Comparison of ENCODE assay signal across 10 cellular contexts in genomic region chr12:62813031-62813829, GRCh38.
DNase-seq lines count a peak whose midpoint lies in the region; ATAC-seq and TF ChIP-seq lines count a peak whose summit lies in the region.
"Had no signal": no experiment of that assay in that cellular context is flagged by ENCODE, and none has a peak within 500 bp of the region (broad histone marks: within the 10 kb centered on the region; RNA-seq: fewer than 3 reads in every experiment).

No MANE protein-coding gene starts in this region.

- no peaks in the 10 kb centered on the region for H3K36me3 ChIP-seq in MG63
- no peaks in the 10 kb centered on the region for H3K36me3 ChIP-seq in mucosa of stomach (ENCODE audit: control insufficient read depth, insufficient read depth, low read length)
- no peaks in the 10 kb centered on the region for H3K36me3 ChIP-seq in subcutaneous abdominal adipose tissue (ENCODE audit: control insufficient read depth in 5 of 5, insufficient read depth in 5 of 5, low read length in 5 of 5)
- H3K36me3 ChIP-seq: SJSA1, suprapubic skin had no signal

- H3K9ac ChIP-seq in mucosa of stomach (ENCODE audit: low read length): peak overlapping the region; percentile 12
- peak overlapping the region in 2 of 5 donors; percentile 21 to 56 for H3K9ac ChIP-seq in subcutaneous abdominal adipose tissue (ENCODE audit: low read length in 5 of 5)

- peak overlapping the region in 1 of 7 donors; percentile 71 for H3K27ac Mint-ChIP-seq in CD14-positive monocyte
- no peak overlapping the region for H3K27ac Mint-ChIP-seq in activated CD4-positive, alpha-beta memory T cell treated with anti-CD3 and anti-CD28 coated beads, Interleukin-2, amount 10 ng/mL, durations not matched to agents 7 days and 5 days

- no peak overlapping the region for H3K4me3 ChIP-seq in MG63
- no peak overlapping the region for H3K4me3 ChIP-seq in epithelial cell of esophagus (ENCODE audit: low read length)
- H3K4me3 ChIP-seq in mucosa of stomach (ENCODE audit: low read length): no peak overlapping the region
- peak overlapping the region in 4 of 5 donors; percentile 21 to 56 (median 52) for H3K4me3 ChIP-seq in subcutaneous abdominal adipose tissue (ENCODE audit: low read depth in 1 of 5, low read length in 5 of 5)
- H3K4me3 ChIP-seq: SJSA1, suprapubic skin had no signal

- H3K9me3 Mint-ChIP-seq in CD14-positive monocyte: peaks cover 0 to 3% (median 0%) of the 10 kb centered on the region in 7 donors
- no peaks in the 10 kb centered on the region for H3K9me3 Mint-ChIP-seq in activated CD4-positive, alpha-beta memory T cell treated with anti-CD3 and anti-CD28 coated beads, Interleukin-2, amount 10 ng/mL, durations not matched to agents 7 days and 5 days

- DNase-seq in CD14-positive monocyte (ENCODE audit: low spot score) (peak; percentile 54), MG63 (peak; percentile 55), epithelial cell of esophagus (ENCODE audit: low read depth) (peak; percentile 72)
- peak; percentile 49 for DNase-seq in activated CD4-positive, alpha-beta memory T cell treated with anti-CD3 and anti-CD28 coated beads, Interleukin-2, amount 10 ng/mL, durations not matched to agents 7 days and 5 days

- ATAC-seq in GM19351 (IDR thresholded peaks at IDR 0.05; ENCODE audit: unreplicated experiment) (peak; percentile 40), GM18517 (IDR thresholded peaks at IDR 0.05; ENCODE audit: unreplicated experiment) (no peak)

- CTCF ChIA-PET in activated CD4-positive, alpha-beta memory T cell treated with anti-CD3 and anti-CD28 coated beads, Interleukin-2, amount 10 ng/mL, durations not matched to agents 7 days and 5 days (lab: Charles Lee): interaction anchor here (0.7 to 3.0 kb wide), 16 partner anchors 11 to 478 kb away, joined by 3 to 14 read pairs (median 3); no protein-coding TSS in a partner anchor

- peaks cover 0 to 2% (median 0%) of the 10 kb centered on the region in 3 donors for H3K27me3 Mint-ChIP-seq in CD14-positive monocyte (ENCODE audit: low read depth in 3 of 3)
- H3K27me3 Mint-ChIP-seq in activated CD4-positive, alpha-beta memory T cell treated with anti-CD3 and anti-CD28 coated beads, Interleukin-2, amount 10 ng/mL, durations not matched to agents 7 days and 5 days: peaks cover 22% of the 10 kb centered on the region

- peak; percentile 75 for TF ChIP-seq CTCF in CD14-positive monocyte (IDR thresholded peaks at IDR 0.05)
- peak; percentile 88 for TF ChIP-seq CTCF in epithelial cell of esophagus (IDR thresholded peaks at IDR 0.05; ENCODE audit: insufficient read depth, low read depth, low read length, missing control alignments)

- intact Hi-C loops in CD14-positive monocyte (cut with micrococcal nuclease): no loop called here

- no peaks in the 10 kb centered on the region for H3K36me3 Mint-ChIP-seq in CD14-positive monocyte
- H3K36me3 Mint-ChIP-seq in activated CD4-positive, alpha-beta memory T cell treated with anti-CD3 and anti-CD28 coated beads, Interleukin-2, amount 10 ng/mL, durations not matched to agents 7 days and 5 days (ENCODE audit: low read depth): no peaks in the 10 kb centered on the region

- H3K4me3 Mint-ChIP-seq in CD14-positive monocyte: peak overlapping the region; percentile 67 to 88
- H3K4me3 Mint-ChIP-seq in activated CD4-positive, alpha-beta memory T cell treated with anti-CD3 and anti-CD28 coated beads, Interleukin-2, amount 10 ng/mL, durations not matched to agents 7 days and 5 days: no peak overlapping the region

- H3K4me1 ChIP-seq in mucosa of stomach (ENCODE audit: control insufficient read depth, insufficient read depth, low read length) (peaks cover 6% of the 10 kb centered on the region), subcutaneous abdominal adipose tissue (ENCODE audit: control insufficient read depth in 5 of 5, insufficient read depth in 5 of 5, low read length in 5 of 5) (peaks cover 0 to 8% (median 6%) of the 10 kb centered on the region in 5 donors)

- H3K9me3 ChIP-seq in MG63: no peaks in the 10 kb centered on the region
- no peaks in the 10 kb centered on the region for H3K9me3 ChIP-seq in mucosa of stomach (ENCODE audit: control insufficient read depth, low read length)
- no peaks in the 10 kb centered on the region for H3K9me3 ChIP-seq in subcutaneous abdominal adipose tissue (ENCODE audit: control insufficient read depth in 5 of 5, low read length in 5 of 5)
- H3K9me3 ChIP-seq: SJSA1, suprapubic skin had no signal

- H3K27me3 ChIP-seq in MG63 (no peaks in the 10 kb centered on the region), mucosa of stomach (ENCODE audit: control insufficient read depth, insufficient read depth, low read length) (no peaks in the 10 kb centered on the region), subcutaneous abdominal adipose tissue (ENCODE audit: control insufficient read depth in 5 of 5, insufficient read depth in 4 of 5, low read length in 5 of 5) (no peaks in the 10 kb centered on the region)
- H3K27me3 ChIP-seq: SJSA1, suprapubic skin had no signal

- POLR2A ChIA-PET in activated CD4-positive, alpha-beta memory T cell treated with anti-CD3 and anti-CD28 coated beads, Interleukin-2, amount 10 ng/mL, durations not matched to agents 7 days and 5 days (lab: Charles Lee): interaction anchor here (1.1 kb wide), 1 partner anchor 347 kb away, joined by 3 read pairs; the partner anchor contains the start of gene MON2

- peaks cover 25% of the 10 kb centered on the region for H3K4me1 Mint-ChIP-seq in CD14-positive monocyte
- peaks cover 7% of the 10 kb centered on the region for H3K4me1 Mint-ChIP-seq in activated CD4-positive, alpha-beta memory T cell treated with anti-CD3 and anti-CD28 coated beads, Interleukin-2, amount 10 ng/mL, durations not matched to agents 7 days and 5 days

- H3K27ac ChIP-seq in subcutaneous abdominal adipose tissue (ENCODE audit: low read depth, low read length): no peak overlapping the region
- H3K27ac ChIP-seq: SJSA1, suprapubic skin had no signal

Comparison
In these comparisons a context has a peak if more than half of its experiments do, and no peak if none do; other contexts are left out.
1. H3K4me3 ChIP-seq: peak in subcutaneous abdominal adipose tissue (4 of 5); none in MG63 (single experiment), epithelial cell of esophagus (single experiment) and mucosa of stomach (single experiment).
2. Peak in every context shown above with its lines, with median percentiles within 50 percentile points of each other: DNase-seq.